Comparison of ENCODE assay signal across 12 cellular contexts in the genomic region with DNA sequence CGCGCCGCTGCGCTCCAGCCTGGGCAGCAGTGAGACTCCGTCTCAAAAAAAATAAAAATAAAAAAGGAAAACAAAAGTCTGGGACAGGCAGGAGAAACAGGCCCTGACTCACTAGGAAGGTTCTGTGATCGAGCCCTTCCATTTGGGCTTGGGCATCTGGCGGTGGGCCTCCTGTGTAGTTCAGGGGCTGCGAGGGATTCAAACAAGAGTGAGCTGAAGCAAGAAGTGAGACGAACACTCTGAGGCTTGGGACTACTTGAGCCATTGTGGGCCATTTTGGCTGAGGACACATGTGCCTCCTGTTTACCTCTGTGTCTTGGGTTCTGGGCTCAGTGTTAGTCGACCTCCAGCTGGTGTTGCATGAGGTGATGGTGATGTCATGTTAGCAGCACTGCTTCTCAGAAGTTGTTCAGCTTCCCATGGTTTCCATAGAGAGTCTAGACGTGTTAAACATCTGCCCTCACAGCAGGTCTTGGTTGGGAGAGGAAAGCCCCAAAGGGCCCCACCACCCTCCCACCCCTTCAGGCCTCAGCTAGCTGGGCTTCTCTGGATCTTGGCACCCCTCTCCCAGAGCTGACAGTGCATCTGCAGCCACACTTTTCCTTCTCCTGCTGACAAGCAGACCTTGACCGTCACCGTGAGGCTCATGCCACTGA. TPM values are rescaled to one million over a fixed set of nuclear protein-coding genes. Genes with fewer than 3 reads are reported as not detected.
DNase-seq lines count a peak whose midpoint lies in the region; ATAC-seq, FAIRE-seq and TF ChIP-seq lines count a peak whose summit lies in the region.
"Had no signal": no experiment of that assay in that cellular context is flagged by ENCODE, and none has a peak within 500 bp of the region (broad histone marks: within the 10 kb centered on the region; RNA-seq: fewer than 3 reads in every experiment).

No MANE protein-coding gene starts in this region.

- H3K4me1 ChIP-seq in CD4-positive, CD25-positive, alpha-beta regulatory T cell (ENCODE audit: control insufficient read depth, insufficient read depth, low read length, poor library complexity, severe bottlenecking) = peaks cover 81% of the 10 kb centered on the region
- H3K4me1 ChIP-seq in adrenal gland (replicated peaks in 1 of 2) = peaks cover 23 to 41% of the 10 kb centered on the region in 2 donors

- 79 to 92% (median 89%) methylated on average over 11 to 13 of the region's 13 CpGs for WGBS in adrenal gland, 4 donors

- peaks cover 63% of the 10 kb centered on the region for H3K36me3 Mint-ChIP-seq in CD4-positive, CD25-positive, alpha-beta regulatory T cell
- H3K36me3 Mint-ChIP-seq in naive thymus-derived CD8-positive, alpha-beta T cell = peaks cover 0 to 70% (median 29%) of the 10 kb centered on the region in 3 donors

- no peaks in the 10 kb centered on the region for H3K9me3 ChIP-seq in CD4-positive, CD25-positive, alpha-beta regulatory T cell (ENCODE audit: control insufficient read depth in 2 of 2, low read length in 2 of 2)
- H3K9me3 ChIP-seq in adrenal gland (replicated peaks in 1 of 3) = no peaks in the 10 kb centered on the region
- H3K9me3 ChIP-seq: colonic mucosa had no signal

- POLR2A ChIA-PET in naive thymus-derived CD8-positive, alpha-beta T cell (lab: Charles Lee) = interaction anchor here (0.7 to 16.8 kb wide), 11 partner anchors 11 to 138 kb away, joined by 3 to 796 read pairs (median 11); partner anchors contain the start of gene MED15

- ATAC-seq in CD4-positive, CD25-positive, alpha-beta regulatory T cell (ENCODE audit: low read depth in 2 of 2) = no peak
- ATAC-seq in naive thymus-derived CD8-positive, alpha-beta T cell = no peak
- ATAC-seq in HG03095 (IDR thresholded peaks at IDR 0.05; ENCODE audit: unreplicated experiment) = no peak
- no peak for ATAC-seq in GM19463 (IDR thresholded peaks at IDR 0.05; ENCODE audit: unreplicated experiment)
- no peak for ATAC-seq in GM18909 (IDR thresholded peaks at IDR 0.05; ENCODE audit: poor library complexity, unreplicated experiment)

- H3K27me3 Mint-ChIP-seq in CD4-positive, CD25-positive, alpha-beta regulatory T cell = no peaks in the 10 kb centered on the region
- no peaks in the 10 kb centered on the region for H3K27me3 Mint-ChIP-seq in naive thymus-derived CD8-positive, alpha-beta T cell
- H3K27me3 Mint-ChIP-seq: stimulated activated naive CD8-positive, alpha-beta T cell treated with anti-CD3 and anti-CD28 coated beads, Interleukin-15, Interleukin-2, amounts not matched to agents 100 ng/mL and 50 ng/mL, for 24 hours had no signal

- H3K4me3 Mint-ChIP-seq in CD4-positive, CD25-positive, alpha-beta regulatory T cell = peak overlapping the region in 3 of 4 donors; percentile 58 to 90 (median 75)
- peak overlapping the region in 9 of 10 donors; percentile 25 to 87 (median 45) for H3K4me3 Mint-ChIP-seq in naive thymus-derived CD8-positive, alpha-beta T cell
- H3K4me3 Mint-ChIP-seq: stimulated activated naive CD8-positive, alpha-beta T cell treated with anti-CD3 and anti-CD28 coated beads, Interleukin-15, Interleukin-2, amounts not matched to agents 100 ng/mL and 50 ng/mL, for 24 hours had no signal

- DNase-seq in CD4-positive, CD25-positive, alpha-beta regulatory T cell = no peak
- DNase-seq in NAMALWA (ENCODE audit: low spot score) = peak; percentile 17
- no peak for DNase-seq in bronchial epithelial cell (ENCODE audit: low read depth)
- no peak for DNase-seq in naive thymus-derived CD8-positive, alpha-beta T cell
- DNase-seq in adrenal gland = no peak
- DNase-seq: colonic mucosa; stimulated activated CD4-positive, alpha-beta T cell treated with anti-CD3 and anti-CD28 coated beads, Interleukin-4, amount 100 ng/mL, for 24 hours; WERI-Rb-1 had no signal

- no peaks in the 10 kb centered on the region for H3K9me3 Mint-ChIP-seq in CD4-positive, CD25-positive, alpha-beta regulatory T cell
- no peaks in the 10 kb centered on the region for H3K9me3 Mint-ChIP-seq in naive thymus-derived CD8-positive, alpha-beta T cell
- H3K9me3 Mint-ChIP-seq: stimulated activated naive CD8-positive, alpha-beta T cell treated with anti-CD3 and anti-CD28 coated beads, Interleukin-15, Interleukin-2, amounts not matched to agents 100 ng/mL and 50 ng/mL, for 24 hours had no signal

- TF ChIP-seq CTCF in bronchial epithelial cell (IDR thresholded peaks at IDR 0.05; ENCODE audit: insufficient read depth, low read length, severe bottlenecking) (no peak), adrenal gland (IDR thresholded peaks at IDR 0.05) (no peak)

- no peak overlapping the region for H3K4me3 ChIP-seq in CD4-positive, CD25-positive, alpha-beta regulatory T cell (ENCODE audit: low read depth, low read length)
- H3K4me3 ChIP-seq in bronchial epithelial cell (ENCODE audit: low read depth, low read length) = no peak overlapping the region
- no peak overlapping the region for H3K4me3 ChIP-seq in adrenal gland
- H3K4me3 ChIP-seq: colonic mucosa had no signal

- intact Hi-C loops in adrenal gland (cut with DNase I) = loop anchor here in 1 of 2 donors (10.0 kb wide), 2 partner anchors 50 to 140 kb away; no protein-coding TSS in a partner anchor

- no peak for TF ChIP-seq POLR2A in adrenal gland (IDR thresholded peaks at IDR 0.05)

- H3K27ac Mint-ChIP-seq in CD4-positive, CD25-positive, alpha-beta regulatory T cell = peak overlapping the region; percentile 69 to 97 (median 91)
- peak overlapping the region in 9 of 10 donors; percentile 79 to 99 (median 92) for H3K27ac Mint-ChIP-seq in naive thymus-derived CD8-positive, alpha-beta T cell

- H3K4me1 Mint-ChIP-seq in CD4-positive, CD25-positive, alpha-beta regulatory T cell = peaks cover 27 to 98% (median 52%) of the 10 kb centered on the region in 4 donors
- peaks cover 38 to 88% (median 83%) of the 10 kb centered on the region in 4 donors for H3K4me1 Mint-ChIP-seq in naive thymus-derived CD8-positive, alpha-beta T cell

- H3K27ac ChIP-seq in CD4-positive, CD25-positive, alpha-beta regulatory T cell (ENCODE audit: insufficient read depth, low read length, poor library complexity, severe bottlenecking) = peak overlapping the region; percentile 65
- H3K27ac ChIP-seq in adrenal gland = no peak overlapping the region
- H3K27ac ChIP-seq: colonic mucosa, WERI-Rb-1 had no signal

- peak; percentile 28 for FAIRE-seq in bronchial epithelial cell (lab: Jason Lieb, UNC)

- no peaks in the 10 kb centered on the region for H3K27me3 ChIP-seq in CD4-positive, CD25-positive, alpha-beta regulatory T cell (ENCODE audit: control insufficient read depth, insufficient read depth, low read length)
- no peaks in the 10 kb centered on the region for H3K27me3 ChIP-seq in bronchial epithelial cell (ENCODE audit: control insufficient read depth, insufficient read depth, low read length)
- no peaks in the 10 kb centered on the region for H3K27me3 ChIP-seq in adrenal gland
- H3K27me3 ChIP-seq: colonic mucosa had no signal

- peaks cover 36% of the 10 kb centered on the region for H3K36me3 ChIP-seq in CD4-positive, CD25-positive, alpha-beta regulatory T cell (ENCODE audit: control insufficient read depth, insufficient read depth, low read length)
- peaks cover 35% of the 10 kb centered on the region for H3K36me3 ChIP-seq in bronchial epithelial cell (ENCODE audit: control insufficient read depth, insufficient read depth, low read length)
- peaks cover 0 to 70% of the 10 kb centered on the region in 2 donors for H3K36me3 ChIP-seq in adrenal gland (replicated peaks in 1 of 2)

RNA-seq across cellular contexts. Expression of gene MED15, which starts 57.8 kb away (rescaled TPM):
- 397 TPM for total RNA-seq in CD4-positive, CD25-positive, alpha-beta regulatory T cell
- polyA plus RNA-seq in CD4-positive, CD25-positive, alpha-beta regulatory T cell = 10 to 100 TPM; 35.1 to 43.0 (median 38.5) TPM
- total RNA-seq in bronchial epithelial cell (20.5 and 22.5 TPM in 2 replicates), adrenal gland (100 to 1,000 TPM in 3 of 8 donors, 10 to 100 TPM in 5; 43.3 to 149 (median 82.2) TPM)
- 100 to 1,000 TPM; 308 to 327 TPM for total RNA-seq in naive thymus-derived CD8-positive, alpha-beta T cell
- 10 to 100 TPM; 25.4 to 85.2 (median 38.2) TPM for polyA plus RNA-seq in naive thymus-derived CD8-positive, alpha-beta T cell
- polyA plus RNA-seq in adrenal gland = 100 to 1,000 TPM in 2 of 3 donors, 10 to 100 TPM in 1; 27.8 to 203 (median 197) TPM
